In the genomic region with DNA sequence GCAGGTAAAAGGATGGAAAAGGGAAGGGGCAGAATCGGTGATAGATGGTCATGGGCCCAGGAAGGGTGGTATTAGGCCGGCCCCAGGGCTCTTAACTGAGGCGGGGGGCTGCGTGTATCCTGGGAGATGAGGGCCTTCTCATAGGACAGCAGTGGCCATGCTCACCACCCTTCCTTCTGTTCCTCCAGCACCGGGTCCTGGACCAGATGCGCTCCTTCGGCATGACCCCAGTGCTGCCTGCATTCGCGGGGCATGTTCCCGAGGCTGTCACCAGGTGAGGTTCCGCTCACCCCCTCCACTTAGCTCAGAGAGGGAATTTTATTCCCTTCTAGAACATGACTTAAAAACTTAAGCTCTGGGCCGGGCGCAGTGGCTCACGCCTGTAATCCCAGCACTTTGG, we compare ENCODE assay signal across 22 cellular contexts.
"Had no signal": no experiment of that assay in that cellular context is flagged by ENCODE, and none has a peak within 500 bp of the region (broad histone marks: within the 10 kb centered on the region; RNA-seq: fewer than 3 reads in every experiment).

No MANE protein-coding gene starts in this region.

- H3K9me3 ChIP-seq: lower lobe of right lung, pancreas, sigmoid colon, transverse colon had no signal

- ATAC-seq: activated naive CD8-positive, alpha-beta T cell treated with anti-CD3 and anti-CD28 coated beads, Interleukin-2, amount 50 U/mL, for 24 hours; activated T-cell treated with anti-CD3 and anti-CD28 coated beads, Interleukin-2, amount 50 U/mL, for 4 hours; foreskin keratinocyte; lower lobe of right lung; pancreas had no signal

- H3K27ac ChIP-seq: brain microvascular endothelial cell, coronary artery, foreskin keratinocyte, lower lobe of right lung, neural progenitor cell, pancreas, sigmoid colon, transverse colon had no signal

- DNase-seq: activated CD4-positive, alpha-beta T cell treated with anti-CD3 and anti-CD28 coated beads, Interleukin-2, amount 10 ng/mL, durations not matched to agents 7 days and 5 days; activated CD8-positive, alpha-beta memory T cell treated with anti-CD3 and anti-CD28 coated beads, Interleukin-2, amount 50 U/mL, for 4 hours; activated effector memory CD4-positive, alpha-beta T cell treated with Interleukin-2 at 50 U/mL for 16 hours; activated naive CD4-positive, alpha-beta T cell treated with anti-CD3 and anti-CD28 coated beads, Interleukin-2, amount 10 ng/mL, durations not matched to agents 7 days and 5 days; activated naive CD8-positive, alpha-beta T cell treated with anti-CD3 and anti-CD28 coated beads, Interleukin-2, amount 50 U/mL, for 24 hours; activated T-cell treated with anti-CD3 and anti-CD28 coated beads, Interleukin-2, amount 50 U/mL, for 4 hours; aorta; brain microvascular endothelial cell; foreskin keratinocyte; hypothalamus; islet precursor cell; lower lobe of right lung; sigmoid colon; stimulated activated CD4-positive, alpha-beta T cell treated with anti-CD3 and anti-CD28 coated beads, Interleukin-4, amount 100 ng/mL, for 4 hours; stimulated activated naive CD4-positive, alpha-beta T cell treated with Interleukin-2 at 50 U/mL for 16 hours; SW 1271; transverse colon had no signal

- H3K9me3 Mint-ChIP-seq: activated CD4-positive, alpha-beta T cell treated with anti-CD3 and anti-CD28 coated beads, Interleukin-2, amount 10 ng/mL, durations not matched to agents 7 days and 5 days; activated naive CD4-positive, alpha-beta T cell treated with anti-CD3 and anti-CD28 coated beads, Interleukin-2, amount 10 ng/mL, durations not matched to agents 7 days and 5 days; activated naive CD8-positive, alpha-beta T cell treated with anti-CD3 and anti-CD28 coated beads, Interleukin-2, amount 50 U/mL, for 24 hours; activated T-cell treated with anti-CD3 and anti-CD28 coated beads, Interleukin-2, amount 50 U/mL, for 4 hours; central memory CD8-positive, alpha-beta T cell; neural progenitor cell; T-helper 2 cell treated with Interferon-gamma antibody and Interleukin-4, amounts not matched to agents 5 μg/mL and 100 μg/mL, for 36 hours had no signal

- H3K27me3 Mint-ChIP-seq: activated naive CD8-positive, alpha-beta T cell treated with anti-CD3 and anti-CD28 coated beads, Interleukin-2, amount 50 U/mL, for 24 hours; central memory CD8-positive, alpha-beta T cell had no signal

- H3K27ac Mint-ChIP-seq: neural progenitor cell had no signal

- H3K27me3 ChIP-seq: brain microvascular endothelial cell, foreskin keratinocyte, pancreas, sigmoid colon, transverse colon had no signal

- H3K36me3 ChIP-seq: neural progenitor cell had no signal

- H3K4me3 ChIP-seq: coronary artery, lower lobe of right lung, neural progenitor cell, pancreas, sigmoid colon, transverse colon had no signal
